In the genomic region with DNA sequence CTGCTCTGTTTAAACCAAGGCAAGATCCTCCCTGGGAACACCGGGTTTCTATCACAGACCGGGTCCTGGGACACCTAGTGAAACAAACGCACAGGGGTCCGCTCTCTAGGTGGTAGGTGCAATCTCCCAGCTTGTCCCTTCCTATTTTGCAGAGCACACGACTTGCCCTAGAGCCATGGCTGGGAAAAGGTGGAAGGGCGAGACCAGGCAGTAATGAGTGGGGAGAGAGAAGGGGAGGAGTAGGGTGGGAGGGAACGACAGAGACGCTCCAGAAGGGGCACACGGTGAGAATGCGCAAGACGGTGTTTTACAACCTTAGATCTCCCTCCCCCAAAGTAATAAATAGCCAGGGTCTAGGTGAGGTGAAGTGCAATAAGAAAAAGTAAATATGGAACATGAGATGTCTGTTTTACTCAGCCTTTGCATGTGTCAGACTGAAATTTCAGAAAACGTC, we compare ENCODE assay signal across 8 cellular contexts. TPM values are rescaled to one million over a fixed set of nuclear protein-coding genes. Genes with fewer than 3 reads are reported as not detected.
A peak's percentile ranks its signal among the peaks of the same experiment; 100 is the strongest.
DNase-seq lines count a peak whose midpoint lies in the region; FAIRE-seq and TF ChIP-seq lines count a peak whose summit lies in the region.

No MANE protein-coding gene starts in this region.

- H3K4me3 ChIP-seq in AG04449 (ENCODE audit: low read depth, low read length) = peak overlapping the region; percentile 68
- H3K4me3 ChIP-seq in HUES64 (ENCODE audit: low read length) = peak overlapping the region; percentile 52
- H3K4me3 ChIP-seq in mucosa of stomach (ENCODE audit: low read length) = peak overlapping the region; percentile 38

- H3K36me3 ChIP-seq in HUES64 (ENCODE audit: insufficient read depth, low read length) (no peaks in the 10 kb centered on the region), mucosa of stomach (ENCODE audit: control insufficient read depth, insufficient read depth, low read length) (no peaks in the 10 kb centered on the region)

- TF ChIP-seq CTCF in AG04449 (IDR thresholded peaks at IDR 0.05; ENCODE audit: insufficient read depth, low read length, missing control alignments) (no peak), D721Med (IDR thresholded peaks at IDR 0.05; ENCODE audit: insufficient read depth, missing control alignments) (no peak)

- CTCF ChIA-PET in AG04449 (lab: Yijun Ruan, JAX) = interaction anchor here (1.0 to 2.7 kb wide), 7 partner anchors 10 to 217 kb away, joined by 3 to 10 read pairs (median 4); a partner anchor contains a TSS

- peaks cover 15% of the 10 kb centered on the region; the same call in 1 of the 2 replicates for H3K9me3 ChIP-seq in HUES64 (ENCODE audit: insufficient read depth, low read depth, low read length)
- H3K9me3 ChIP-seq in mucosa of stomach (ENCODE audit: control insufficient read depth, low read length) = no peaks in the 10 kb centered on the region

- POLR2A ChIA-PET in AG04449 (lab: Yijun Ruan, JAX) = interaction anchor here (1.0 kb wide), 1 partner anchor 9 kb away, joined by 3 read pairs; a partner anchor contains a TSS

- H3K9ac ChIP-seq in HUES64 (ENCODE audit: low read depth, low read length) = no peak overlapping the region
- peak overlapping the region; percentile 67 for H3K9ac ChIP-seq in mucosa of stomach (ENCODE audit: low read length)

- no peak for FAIRE-seq in D721Med (lab: Jason Lieb, UNC)

- H3K27me3 ChIP-seq in HUES64 (ENCODE audit: insufficient read depth, low read length) (peaks cover 81% of the 10 kb centered on the region), mucosa of stomach (ENCODE audit: control insufficient read depth, insufficient read depth, low read length) (peaks cover 9% of the 10 kb centered on the region)

- DNase-seq in AG04449 (ENCODE audit: low read depth, low spot score) (no peak), dermis blood vessel endothelial cell (peak; percentile 67), D721Med (ENCODE audit: insufficient read length, low spot score) (no peak), activated gamma-delta T cell (lab: John Stamatoyannopoulos, UW) (no peak), middle frontal gyrus (ENCODE audit: extremely low spot score, low spot score) (no peak)
- DNase-seq in effector CD8-positive, alpha-beta T cell (lab: John Stamatoyannopoulos, UW) = no peak

- no peak overlapping the region for H3K27ac ChIP-seq in HUES64 (ENCODE audit: low read depth, low read length)

- 2% methylated on average over 8 of the region's 12 CpGs for WGBS in HUES64

- no peaks in the 10 kb centered on the region; the same call in 1 of the 2 replicates for H3K4me1 ChIP-seq in HUES64 (ENCODE audit: insufficient read depth, low read length)
- peaks cover 14% of the 10 kb centered on the region for H3K4me1 ChIP-seq in mucosa of stomach (ENCODE audit: control insufficient read depth, insufficient read depth, low read length)

RNA-seq across cellular contexts. Expression of a gene that starts 9.3 kb away (rescaled TPM):
- 4.6 TPM for polyA plus RNA-seq in HUES64 (2013, experiment 1 of 2)
- polyA plus RNA-seq in HUES64 (2013, experiment 2 of 2) = 6.7 TPM
- total RNA-seq in dermis blood vessel endothelial cell = 254 and 371 TPM in 2 replicates
